In the genomic region with DNA sequence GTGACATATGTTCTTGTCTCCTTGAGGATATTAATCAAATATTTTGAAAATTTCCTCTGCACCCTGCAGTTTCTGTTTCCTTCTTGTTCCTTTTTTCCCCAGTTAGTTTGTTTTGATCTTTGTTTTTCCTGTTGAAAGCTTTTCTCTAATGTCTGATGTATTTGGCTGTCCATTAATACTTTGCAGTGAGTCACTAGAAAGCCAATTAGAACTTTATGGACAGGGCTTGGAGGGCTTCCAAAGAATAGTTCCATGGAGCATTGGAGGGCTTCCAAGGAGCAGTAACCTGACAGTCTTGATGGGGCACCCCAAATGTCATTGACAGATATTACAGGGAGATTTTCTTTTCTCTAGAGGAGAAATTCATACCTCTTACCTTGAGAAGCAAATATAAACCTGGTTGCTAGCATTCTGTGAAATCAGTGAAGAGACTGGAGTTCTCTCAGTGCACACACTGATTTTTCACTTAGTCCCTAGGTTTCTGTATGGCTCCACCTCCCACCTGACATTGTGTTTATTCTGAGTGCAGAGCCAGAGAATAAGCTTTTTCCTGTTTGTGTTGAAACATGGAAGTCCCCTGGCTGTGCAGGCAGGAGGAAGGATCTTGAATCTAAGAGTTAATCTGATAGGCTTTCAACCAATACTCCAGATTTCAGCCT, we compare ENCODE assay signal across 14 cellular contexts. TPM values are rescaled to one million over a fixed set of nuclear protein-coding genes. Genes with fewer than 3 reads are reported as not detected.
DNase-seq lines count a peak whose midpoint lies in the region; ATAC-seq and TF ChIP-seq lines count a peak whose summit lies in the region.
"Had no signal": no experiment of that assay in that cellular context is flagged by ENCODE, and none has a peak within 500 bp of the region (broad histone marks: within the 10 kb centered on the region; RNA-seq: fewer than 3 reads in every experiment).

No MANE protein-coding gene starts in this region.

- H3K36me3 ChIP-seq in esophagus (ENCODE audit: control insufficient read depth in 2 of 2, insufficient read depth in 2 of 2, low read length in 1 of 2): no peaks in the 10 kb centered on the region
- no peaks in the 10 kb centered on the region for H3K36me3 ChIP-seq in tibial nerve

- TF ChIP-seq POLR2A in tibial nerve (IDR thresholded peaks at IDR 0.05): no peak

- TF ChIP-seq CTCF in tibial nerve (IDR thresholded peaks at IDR 0.05): no peak

- DNase-seq in Daoy (ENCODE audit: low read depth): peak; percentile 3
- peak; percentile 6 to 58 for DNase-seq in NCI-H2081 (lab: John Stamatoyannopoulos, UW)
- DNase-seq in pons (ENCODE audit: low spot score): peak; percentile 61
- DNase-seq in NOMO-1 treated with DMSO at 0.1 percent for 48 hours (lab: John Stamatoyannopoulos, UW; ENCODE audit: unreplicated experiment): no peak
- DNase-seq in tibial nerve (ENCODE audit: low spot score in 2 of 2): no peak
- DNase-seq in activated naive CD4-positive, alpha-beta T cell treated with anti-CD3 and anti-CD28 coated beads, Interleukin-2, amount 50 U/mL, for 16 hours: no peak
- DNase-seq: activated CD4-positive, alpha-beta memory T cell treated with anti-CD3 and anti-CD28 coated beads for 36 hours; aorta; DND-41; Kasumi-1; stimulated activated CD8-positive, alpha-beta memory T cell treated with anti-CD3 and anti-CD28 coated beads, Interleukin-4, amount 100 ng/mL, for 48 hours had no signal

- H3K9me3 ChIP-seq in esophagus (ENCODE audit: control insufficient read depth in 2 of 2, insufficient read depth in 1 of 2, low read depth in 1 of 2, low read length in 1 of 2) (no peaks in the 10 kb centered on the region), tibial nerve (no peaks in the 10 kb centered on the region)

- H3K27ac ChIP-seq in esophagus (ENCODE audit: low read depth in 2 of 2, low read length in 1 of 2): peak overlapping the region; percentile 4 to 17
- H3K27ac ChIP-seq in tibial nerve: peak overlapping the region in 2 of 4 donors; percentile 52 to 60

- H3K4me1 ChIP-seq in esophagus (ENCODE audit: control insufficient read depth in 2 of 2, insufficient read depth in 2 of 2, low read length in 1 of 2) (no peaks in the 10 kb centered on the region), tibial nerve (peaks cover 0 to 41% (median 4%) of the 10 kb centered on the region in 4 donors)

- H3K4me3 ChIP-seq in esophagus (ENCODE audit: low read depth in 1 of 2, low read length in 2 of 2): no peak overlapping the region
- H3K4me3 ChIP-seq in tibial nerve: no peak overlapping the region

- no peak for TF ChIP-seq EP300 in tibial nerve (IDR thresholded peaks at IDR 0.05)

- H3K27me3 ChIP-seq in esophagus (ENCODE audit: control insufficient read depth in 1 of 2, insufficient read depth in 2 of 2, low read length in 2 of 2) (no peaks in the 10 kb centered on the region), tibial nerve (no peaks in the 10 kb centered on the region)

- no peak for ATAC-seq in HG03432 (IDR thresholded peaks at IDR 0.05; ENCODE audit: unreplicated experiment)

RNA-seq across cellular contexts. Expression of a gene that starts 26.5 kb away (rescaled TPM):
- total RNA-seq in Daoy (2014; rRNA removed; shearing (Covaris generic)): not detected in 2 replicates
- 100 to 1,000 TPM in 1 of 2 donors, 10 to 100 TPM in 1; 21.5 to 113 TPM for polyA plus RNA-seq in esophagus
- 100 to 1,000 TPM; 312 to 741 (median 433) TPM for total RNA-seq in tibial nerve
- total RNA-seq: activated CD4-positive, alpha-beta memory T cell treated with anti-CD3 and anti-CD28 coated beads for 36 hours; osteoblast had no signal

Comparison
In these comparisons a context has a peak if more than half of its experiments do, and no peak if none do; other contexts are left out.
1. DNase-seq: peak in Daoy (single experiment), NCI-H2081 (2 of 2) and pons (single experiment); none in NOMO-1 treated with DMSO at 0.1 percent for 48 hours (single experiment), tibial nerve (0 of 2) and activated naive CD4-positive, alpha-beta T cell treated with anti-CD3 and anti-CD28 coated beads, Interleukin-2, amount 50 U/mL, for 16 hours (single experiment).
2. RNA of a gene that starts 26.5 kb away (total RNA-seq): 312 to 741 TPM in tibial nerve; not detected in Daoy; every median in the first group is over 100 times any median in the second.